ENCODE assay signal across 8 cellular contexts in the genomic region with DNA sequence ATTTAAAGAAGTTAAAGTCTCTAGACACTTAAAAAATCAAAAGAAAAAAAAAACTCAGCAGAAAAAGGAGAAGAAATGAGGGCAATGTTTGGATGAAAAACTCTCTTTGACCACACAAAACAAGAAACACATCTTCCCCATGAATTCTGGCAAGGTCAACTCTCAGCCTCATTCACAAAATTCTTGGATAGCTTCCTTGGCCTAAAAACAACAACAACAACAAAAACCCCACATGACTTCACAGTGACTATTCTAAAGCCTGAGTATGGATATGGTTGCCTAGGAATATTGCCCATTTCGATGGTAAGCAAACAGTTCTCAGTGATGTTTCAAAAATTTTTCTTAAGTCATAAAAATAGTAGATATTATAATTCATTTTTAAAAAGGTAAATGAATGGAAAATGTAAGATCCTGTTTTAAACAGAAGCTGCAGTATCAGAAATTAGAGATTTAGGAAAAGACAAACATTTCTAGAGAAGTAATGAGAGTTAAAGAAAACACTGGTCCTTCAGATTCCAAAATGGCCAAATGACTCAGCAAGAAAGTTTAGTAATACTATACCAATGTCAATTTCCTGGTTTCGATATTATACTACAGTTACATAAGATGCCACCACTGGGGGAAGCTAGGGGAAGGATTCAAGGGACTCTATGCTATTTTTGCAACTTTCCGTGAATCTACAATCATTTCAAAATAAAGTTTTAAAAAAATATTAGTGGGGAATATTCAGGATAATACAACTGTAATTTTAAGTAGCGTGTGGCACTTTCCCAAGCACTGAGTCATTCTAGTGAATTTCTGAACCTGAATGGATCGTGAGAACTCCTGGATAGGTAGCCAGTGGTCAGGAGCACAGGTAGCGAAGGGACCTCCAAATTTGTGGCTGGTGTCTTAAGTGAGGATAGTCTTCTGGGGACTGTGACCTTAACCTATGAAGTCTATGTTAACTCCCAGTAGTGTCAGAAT. TPM values are rescaled to one million over a fixed set of nuclear protein-coding genes. Genes with fewer than 3 reads are reported as not detected.
DNase-seq lines count a peak whose midpoint lies in the region; ATAC-seq, FAIRE-seq and TF ChIP-seq lines count a peak whose summit lies in the region.

No MANE protein-coding gene starts in this region.

- 100% methylated on average over 1 of the region's 6 CpGs; no CpG with 5 or more reads in 1 of the 2 experiments for WGBS in IMR-90 (ENCODE audit: extremely low coverage in 2 of 2, insufficient read length in 1 of 2), 2 experiments
- 69 to 82% methylated on average over 6 of the region's 6 CpGs for WGBS in body of pancreas, 2 donors
- 86% methylated on average over 6 of the region's 6 CpGs for WGBS in liver

- H2AK5ac ChIP-seq in IMR-90 (ENCODE audit: low read depth, low read length) = peak overlapping the region; percentile 73

- no peak overlapping the region for H2AFZ ChIP-seq in IMR-90 (replicated peaks; ENCODE audit: low read length, poor library complexity)

- no peak for FAIRE-seq in GM12891 (lab: Jason Lieb, UNC)

- BruUV-seq in IMR-90 (replicated peaks; lab: Mats Ljungman, UMichigan) = no TSS peak

- H3K27ac ChIP-seq in IMR-90 (ENCODE audit: insufficient read depth, low read length) = peak overlapping the region; percentile 56; the same call in 1 of the 2 replicates
- peak overlapping the region in 2 of 4 donors; percentile 27 to 34 for H3K27ac ChIP-seq in body of pancreas
- H3K27ac ChIP-seq in liver (ENCODE audit: low read depth in 1 of 2, low read length in 2 of 2) = no peak overlapping the region

- CTCF ChIA-PET in IMR-90 (lab: Yijun Ruan, JAX) = interaction anchor here (0.6 to 0.7 kb wide), 2 partner anchors 25 to 181 kb away, joined by 4 to 7 read pairs; no protein-coding TSS in a partner anchor

- H2AK9ac ChIP-seq in IMR-90 (replicated peaks; ENCODE audit: low read depth, low read length, poor library complexity) = no peak overlapping the region

- peak overlapping the region; percentile 79; the same call in 1 of the 2 replicates for H2BK20ac ChIP-seq in IMR-90 (ENCODE audit: low read depth, low read length)

- POLR2A ChIA-PET in IMR-90 (lab: Charles Lee; ENCODE audit: unreplicated experiment) = no interaction called here

- TF ChIP-seq RAD21 in IMR-90 (IDR thresholded peaks at IDR 0.05; ENCODE audit: low read length) (no peak), liver (IDR thresholded peaks at IDR 0.05) (no peak)

- H4K5ac ChIP-seq in IMR-90 (ENCODE audit: low read depth, low read length) = peak overlapping the region; percentile 34; the same call in 1 of the 2 replicates

- peak overlapping the region in 1 of 2 experiments; percentile 57; a peak in 2 of 4 replicates for H4K8ac ChIP-seq in IMR-90 (ENCODE audit: low read depth in 2 of 2, low read length in 2 of 2)

- peak overlapping the region; percentile 64 for H2BK120ac ChIP-seq in IMR-90 (ENCODE audit: low read depth, low read length)

- TF ChIP-seq POLR2A in IMR-90 (IDR thresholded peaks at IDR 0.05; ENCODE audit: low read depth, low read length) (no peak), body of pancreas (IDR thresholded peaks at IDR 0.05) (no peak), GM12891 (IDR thresholded peaks at IDR 0.05; ENCODE audit: low read depth, low read length) (no peak)

- H3K4me1 ChIP-seq in IMR-90 (ENCODE audit: control insufficient read depth, insufficient read depth, low read length) (peaks cover 6% of the 10 kb centered on the region), body of pancreas (peaks cover 22% of the 10 kb centered on the region), liver (ENCODE audit: control insufficient read depth in 4 of 4, insufficient read depth in 4 of 4, low read length in 3 of 4) (peaks cover 0 to 4% (median under 1%) of the 10 kb centered on the region in 4 donors)

- H3K9me3 ChIP-seq in IMR-90 (ENCODE audit: control insufficient read depth, insufficient read depth, low read length) = no peaks in the 10 kb centered on the region
- H3K9me3 ChIP-seq in body of pancreas = no peaks in the 10 kb centered on the region
- no peaks in the 10 kb centered on the region for H3K9me3 ChIP-seq in liver (ENCODE audit: control insufficient read depth in 4 of 4, low read length in 3 of 4)

- H3K9ac ChIP-seq in IMR-90 (ENCODE audit: low read depth, low read length) (no peak overlapping the region), liver (ENCODE audit: low read depth in 1 of 2, low read length in 2 of 2) (no peak overlapping the region)

- H3K23ac ChIP-seq in IMR-90 (ENCODE audit: low read depth, low read length) = peak overlapping the region; percentile 74

- H3K56ac ChIP-seq in IMR-90 (ENCODE audit: extremely low read depth, insufficient read depth, low read length) = no peak overlapping the region

- TF ChIP-seq CTCF in IMR-90 (conservative IDR thresholded peaks at IDR 0.05; ENCODE audit: low read depth, low read length) (no peak), body of pancreas (IDR thresholded peaks at IDR 0.05) (no peak), liver (IDR thresholded peaks at IDR 0.05; ENCODE audit: low read depth, low read length, missing input control) (no peak)

- H3K36me3 ChIP-seq in IMR-90 (ENCODE audit: control insufficient read depth, insufficient read depth, low read length) = peaks cover 4% of the 10 kb centered on the region
- no peaks in the 10 kb centered on the region for H3K36me3 ChIP-seq in body of pancreas (replicated peaks in 1 of 2; ENCODE audit: insufficient read depth in 1 of 2, low read depth in 2 of 2)
- peaks cover 0 to 4% (median 0%) of the 10 kb centered on the region in 4 donors for H3K36me3 ChIP-seq in liver (ENCODE audit: control insufficient read depth in 4 of 4, insufficient read depth in 3 of 4, low read depth in 1 of 4, low read length in 3 of 4)

- peak overlapping the region; percentile 78 for H3K4me2 ChIP-seq in IMR-90 (ENCODE audit: low read depth, low read length)

- peak overlapping the region; percentile 67 for H2BK5ac ChIP-seq in IMR-90 (ENCODE audit: low read depth, low read length, poor library complexity, severe bottlenecking)

- H3K9me1 ChIP-seq in IMR-90 (ENCODE audit: insufficient read depth, low read length) = peaks cover 8% of the 10 kb centered on the region; the same call in 1 of the 2 replicates

- peak overlapping the region; percentile 26; the same call in 1 of the 2 replicates for H4K91ac ChIP-seq in IMR-90 (ENCODE audit: insufficient read depth, low read depth, low read length)

- intact Hi-C loops in IMR-90 (cut with micrococcal nuclease) = no loop called here
- intact Hi-C loops in body of pancreas (cut with DNase I) = no loop called here

- ATAC-seq in IMR-90 (ENCODE audit: low read depth) (peak; percentile 87), body of pancreas (peak; percentile 65), HG03108 (IDR thresholded peaks at IDR 0.05; ENCODE audit: unreplicated experiment) (no peak)

- H3K4ac ChIP-seq in IMR-90 (ENCODE audit: low read depth, low read length) = peak overlapping the region; percentile 82

- H2BK15ac ChIP-seq in IMR-90 (ENCODE audit: low read depth, low read length) = no peak overlapping the region; the same call in 2 of the 3 replicates

- dilution Hi-C loops in IMR-90 (cut with HindIII; ENCODE audit: low sequenced_read_pairs, unreplicated experiment) = no loop called here

- no peaks in the 10 kb centered on the region for H4K20me1 ChIP-seq in IMR-90 (ENCODE audit: insufficient read depth, low read length)

- H3K18ac ChIP-seq in IMR-90 (ENCODE audit: low read depth, low read length) = peak overlapping the region; percentile 93

- DNase-seq in A172 (ENCODE audit: low spot score) (peak; percentile 40), IMR-90 (peak; percentile 68), body of pancreas (no peak), NCI-H526 (lab: John Stamatoyannopoulos, UW) (no peak), NCI-H748 treated with DMSO at 0.1 percent for 48 hours (lab: John Stamatoyannopoulos, UW) (no peak), GM12891 (ENCODE audit: insufficient read length, low spot score) (no peak)

- peaks cover 23 to 29% of the 10 kb centered on the region in 2 experiments for H3K79me1 ChIP-seq in IMR-90 (ENCODE audit: low read depth in 1 of 2, low read length in 2 of 2)

- peak overlapping the region; percentile 73 for H3K14ac ChIP-seq in IMR-90 (replicated peaks; ENCODE audit: low read depth, low read length)

- no peak overlapping the region for H3K4me3 ChIP-seq in IMR-90 (ENCODE audit: insufficient read depth, low read depth, low read length)
- no peak overlapping the region for H3K4me3 ChIP-seq in body of pancreas
- H3K4me3 ChIP-seq in liver (ENCODE audit: low read depth in 1 of 3, low read length in 3 of 3) = no peak overlapping the region

- in situ Hi-C loops in IMR-90 (cut with MboI; ENCODE audit: low sequenced_read_pairs) = no loop called here

- H3K27me3 ChIP-seq in IMR-90 (ENCODE audit: control insufficient read depth, insufficient read depth, low read length) = no peaks in the 10 kb centered on the region
- no peaks in the 10 kb centered on the region for H3K27me3 ChIP-seq in body of pancreas
- H3K27me3 ChIP-seq in liver (ENCODE audit: control insufficient read depth in 4 of 4, insufficient read depth in 4 of 4, low read length in 3 of 4) = no peaks in the 10 kb centered on the region

TF ChIP-seq in IMR-90, 13 proteins besides CTCF, POLR2A, EP300 and RAD21 (continues in another document):
- TF ChIP-seq CEBPB (IDR thresholded peaks at IDR 0.05; ENCODE audit: low read depth, low read length) = peak; percentile 53; the same call in 1 of the 2 replicates
- 0 out of 2 replicates have a peak, but pooled peaks have one; percentile 49 for TF ChIP-seq MAFK (IDR thresholded peaks at IDR 0.05; ENCODE audit: low read depth, low read length)
- no peak for TF ChIP-seq BHLHE40 (IDR thresholded peaks at IDR 0.05; ENCODE audit: low read depth, low read length)

TF ChIP-seq in liver, 16 proteins besides CTCF, POLR2A, EP300 and RAD21:
- TF ChIP-seq NR2F2 (IDR thresholded peaks at IDR 0.05) (no peak), MAX (IDR thresholded peaks at IDR 0.05) (no peak), YY1 (IDR thresholded peaks at IDR 0.05) (peak; percentile 26)

TF ChIP-seq in GM12891, 5 proteins besides CTCF, POLR2A, EP300 and RAD21:
- TF ChIP-seq POLR2AphosphoS5 (IDR thresholded peaks at IDR 0.05; ENCODE audit: low read depth, low read length) (no peak), SPI1 (IDR thresholded peaks at IDR 0.05; ENCODE audit: low read depth, low read length) (no peak), PAX5 (IDR thresholded peaks at IDR 0.05; ENCODE audit: insufficient read depth, low read length, severe bottlenecking) (no peak), TAF1 (IDR thresholded peaks at IDR 0.05; ENCODE audit: low read depth, low read length) (no peak), POU2F2 (IDR thresholded peaks at IDR 0.05; ENCODE audit: low read depth, low read length) (no peak)
TF ChIP-seq in GM12891: peak in this region for 0.

RNA-seq across cellular contexts. Expression of gene TMCC1, which starts 37.8 kb away (rescaled TPM):
- total RNA-seq in A172 (2014; rRNA removed; shearing (Covaris generic)) = 9.0 and 14.7 TPM in 2 replicates
- total RNA-seq in IMR-90 (2012; rRNA removed) (7.2 and 7.3 TPM in 2 replicates), body of pancreas (10 to 100 TPM; 10.1 to 13.2 TPM), liver (10 to 100 TPM; 10.2 to 11.6 TPM)
- polyA plus RNA-seq in IMR-90 (2012; rRNA removed) (4.8 and 5.0 TPM in 2 replicates), liver (10 to 100 TPM; 10.4 to 60.0 TPM)
- polyA plus RNA-seq in IMR-90 (2012; cell fraction: cytosol; rRNA removed) = 2.0 and 2.5 TPM in 2 replicates
- polyA plus RNA-seq in IMR-90 (2012; cell fraction: nucleus; rRNA removed; ENCODE audit: low replicate concordance) = 1.6 and 6.5 TPM in 2 replicates
- 7.7 TPM for polyA plus RNA-seq in GM12891 (2012; ENCODE audit: low read depth, missing spikeins)

Comparison
In these comparisons a context has a peak if more than half of its experiments do, and no peak if none do; other contexts are left out.
1. DNase-seq: peak in A172 (single experiment) and IMR-90 (single experiment); none in body of pancreas (0 of 4), NCI-H526 (0 of 2), NCI-H748 treated with DMSO at 0.1 percent for 48 hours (single experiment) and GM12891 (single experiment).